In genomic region chr12:56234746-56235436, GRCh38 we compare ENCODE assay signal across 17 cellular contexts. TPM values are rescaled to one million over a fixed set of nuclear protein-coding genes. Genes with fewer than 3 reads are reported as not detected.
"Had no signal": no experiment of that assay in that cellular context is flagged by ENCODE, and none has a peak within 500 bp of the region (broad histone marks: within the 10 kb centered on the region; RNA-seq: fewer than 3 reads in every experiment).

No MANE protein-coding gene starts in this region.

- H3K36me3 Mint-ChIP-seq: immature natural killer cell had no signal

- DNase-seq: activated naive CD4-positive, alpha-beta T cell treated with anti-CD3 and anti-CD28 coated beads, Interleukin-2, amount 50 U/mL, for 16 hours; adrenal gland; central memory CD4-positive, alpha-beta T cell; cortex of kidney; effector CD8-positive, alpha-beta T cell; immature natural killer cell; mucosa of descending colon; right cardiac atrium; small intestine; tibial artery had no signal

- ATAC-seq: activated CD4-positive, CD25-positive, alpha-beta regulatory T cell treated with anti-CD3 and anti-CD28 coated beads, Interleukin-2, amount 50 U/mL, for 24 hours; mucosa of descending colon; right cardiac atrium had no signal

- H3K27ac ChIP-seq: adrenal gland, tibial artery, vagina had no signal

- H3K4me1 Mint-ChIP-seq: immature natural killer cell, nephron had no signal

- H3K9me3 Mint-ChIP-seq: activated T-helper 2 cell treated with anti-CD3 and anti-CD28 coated beads, Interferon-gamma antibody, Interleukin-2, Interleukin-4, amounts not matched to agents 10 μg/mL and 5 μg/mL and 100 μg/mL, durations not matched to agents 14 hours and 24 hours and 36 hours; immature natural killer cell; nephron had no signal

- H3K4me3 ChIP-seq: adrenal gland, lung, mucosa of descending colon, tibial artery, vagina had no signal

- H3K4me1 ChIP-seq: adrenal gland, tibial artery, vagina had no signal

- H3K4me3 Mint-ChIP-seq: immature natural killer cell, nephron had no signal

- H3K27ac Mint-ChIP-seq: activated T-helper 2 cell treated with anti-CD3 and anti-CD28 coated beads, Interferon-gamma antibody, Interleukin-2, Interleukin-4, amounts not matched to agents 10 μg/mL and 5 μg/mL and 100 μg/mL, durations not matched to agents 14 hours and 24 hours and 36 hours; nephron had no signal

- H3K9me3 ChIP-seq: adrenal gland, mucosa of descending colon, tibial artery, vagina had no signal

- H3K27me3 ChIP-seq: adrenal gland, tibial artery, vagina had no signal

RNA-seq across cellular contexts. Expression of gene SLC39A5, which starts 5.0 kb away (rescaled TPM):
- total RNA-seq: epithelial cell of proximal tubule, glomerular endothelial cell, vagina had no signal
- polyA plus RNA-seq: immature natural killer cell had no signal
